In the genomic region with DNA sequence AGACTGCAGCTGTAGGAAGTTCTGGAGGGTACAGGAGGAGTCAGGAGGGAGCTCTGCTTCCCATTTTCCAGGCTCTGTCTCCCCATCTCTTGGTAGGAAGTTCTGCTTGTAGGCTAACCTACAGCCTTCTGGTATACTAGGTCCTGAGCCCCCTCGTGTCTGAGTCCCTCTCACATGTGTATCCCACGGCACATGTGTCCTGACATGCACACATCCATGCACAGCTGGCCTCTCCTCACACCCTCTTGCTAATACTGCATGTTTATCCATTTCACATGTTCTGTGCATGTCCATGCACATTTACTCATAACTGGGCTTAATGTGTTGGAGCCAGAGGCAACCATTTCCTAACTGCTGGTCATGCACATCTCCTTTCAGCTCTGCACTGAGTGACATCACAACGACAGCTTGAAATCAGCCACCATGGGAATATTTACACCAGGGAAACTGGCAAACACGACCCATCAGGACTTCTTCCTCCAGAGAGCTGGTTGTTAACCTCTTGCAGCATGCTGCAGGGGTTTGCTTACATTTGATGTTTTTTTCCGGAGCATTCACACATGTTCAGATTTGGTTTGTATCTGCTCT, we compare ENCODE assay signal across 2 cellular contexts.
TF ChIP-seq lines count a peak whose summit lies in the region.

No MANE protein-coding gene starts in this region.

TF ChIP-seq in GM12891, 5 proteins besides CTCF, POLR2A, EP300 and RAD21:
- TF ChIP-seq POU2F2 (IDR thresholded peaks at IDR 0.05; ENCODE audit: low read depth, low read length) = no peak
- TF ChIP-seq TAF1 (IDR thresholded peaks at IDR 0.05; ENCODE audit: low read depth, low read length) = no peak
- TF ChIP-seq PAX5 (IDR thresholded peaks at IDR 0.05; ENCODE audit: insufficient read depth, low read length, severe bottlenecking) = no peak
- TF ChIP-seq SPI1 (IDR thresholded peaks at IDR 0.05; ENCODE audit: low read depth, low read length) = no peak
- no peak for TF ChIP-seq POLR2AphosphoS5 (IDR thresholded peaks at IDR 0.05; ENCODE audit: low read depth, low read length)
TF ChIP-seq in GM12891: peak in this region for 0.

TF ChIP-seq in GM12878, 131 proteins besides CTCF, POLR2A, EP300 and RAD21:
- TF ChIP-seq, protein P1, sequence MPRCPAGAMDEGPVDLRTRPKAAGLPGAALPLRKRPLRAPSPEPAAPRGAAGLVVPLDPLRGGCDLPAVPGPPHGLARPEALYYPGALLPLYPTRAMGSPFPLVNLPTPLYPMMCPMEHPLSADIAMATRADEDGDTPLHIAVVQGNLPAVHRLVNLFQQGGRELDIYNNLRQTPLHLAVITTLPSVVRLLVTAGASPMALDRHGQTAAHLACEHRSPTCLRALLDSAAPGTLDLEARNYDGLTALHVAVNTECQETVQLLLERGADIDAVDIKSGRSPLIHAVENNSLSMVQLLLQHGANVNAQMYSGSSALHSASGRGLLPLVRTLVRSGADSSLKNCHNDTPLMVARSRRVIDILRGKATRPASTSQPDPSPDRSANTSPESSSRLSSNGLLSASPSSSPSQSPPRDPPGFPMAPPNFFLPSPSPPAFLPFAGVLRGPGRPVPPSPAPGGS (IDR thresholded peaks at IDR 0.05; ENCODE audit: borderline replicate concordance, insufficient read depth, low read depth, low read length, poor library complexity, severe bottlenecking) = peak; percentile 68
- peak; percentile 27; the same call in 1 of the 2 replicates for TF ChIP-seq YY1 (IDR thresholded peaks at IDR 0.05; ENCODE audit: low read depth, low read length)
- TF ChIP-seq FOS (IDR thresholded peaks at IDR 0.05; ENCODE audit: borderline replicate concordance, extremely low read depth, insufficient read length) = no peak
